In the genomic region with DNA sequence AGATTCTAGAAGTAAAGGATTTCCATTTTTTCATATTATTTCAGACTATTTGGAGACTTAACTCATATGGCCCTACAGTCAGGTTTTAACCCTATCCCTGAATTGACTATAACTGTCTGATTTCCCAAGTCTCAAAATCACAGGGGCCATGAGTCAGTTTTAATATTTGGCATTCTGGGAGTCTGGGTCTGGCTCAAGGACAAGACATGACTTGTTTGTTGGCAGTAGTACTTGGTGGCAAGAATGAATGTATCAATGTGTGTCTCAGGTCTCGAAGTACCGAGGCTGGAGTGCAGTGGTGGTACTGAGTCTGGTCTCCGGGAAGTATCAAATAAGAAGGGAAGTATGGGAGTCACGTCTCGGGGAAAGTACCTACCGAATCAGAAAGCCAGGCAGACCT, we compare ENCODE assay signal across 23 cellular contexts. TPM values are rescaled to one million over a fixed set of nuclear protein-coding genes. Genes with fewer than 3 reads are reported as not detected.
DNase-seq lines count a peak whose midpoint lies in the region; ATAC-seq and TF ChIP-seq lines count a peak whose summit lies in the region.
"Had no signal": no experiment of that assay in that cellular context is flagged by ENCODE, and none has a peak within 500 bp of the region (broad histone marks: within the 10 kb centered on the region; RNA-seq: fewer than 3 reads in every experiment).

No MANE protein-coding gene starts in this region.

- DNase-seq in GM03348 (ENCODE audit: low spot score) (peak; percentile 40), RWPE2 (ENCODE audit: low spot score) (no peak), fibroblast of gingiva (ENCODE audit: low read depth) (peak; percentile 50), psoas muscle (no peak), HEK293T (ENCODE audit: extremely low spot score) (no peak), mesendoderm (no peak)
- DNase-seq: activated CD4-positive, alpha-beta T cell treated with anti-CD3 and anti-CD28 coated beads, Interleukin-2, amount 10 ng/mL, durations not matched to agents 24 days and 14 days; brain microvascular endothelial cell; CD8-positive, alpha-beta T cell; DMS53; hypothalamus; islet precursor cell; naive B cell; NCI-H1694 treated with DMSO at 0.1 percent for 48 hours; NCI-H2171 treated with DMSO at 0.1 percent for 48 hours; NCI-H524 treated with DMSO at 0.1 percent for 48 hours; ovary; right lobe of liver; stimulated activated CD4-positive, alpha-beta T cell treated with anti-CD3 and anti-CD28 coated beads, Interleukin-15, amount 100 ng/mL, for 24 hours; T-helper 17 cell had no signal

- no peak overlapping the region for H3K4me2 ChIP-seq in mesendoderm (ENCODE audit: low read length)

- TF ChIP-seq CTCF in RWPE2 (IDR thresholded peaks at IDR 0.05; ENCODE audit: poor library complexity, severe bottlenecking), result no peak
- TF ChIP-seq CTCF in psoas muscle (IDR thresholded peaks at IDR 0.05), result no peak

- no peak overlapping the region for H3K18ac ChIP-seq in mesendoderm (ENCODE audit: low read length)

- no peak overlapping the region for H2BK5ac ChIP-seq in mesendoderm (ENCODE audit: low read length)

- H3K4me3 ChIP-seq in RWPE2 (ENCODE audit: severe bottlenecking) (no peak overlapping the region), psoas muscle (no peak overlapping the region), mesendoderm (ENCODE audit: low read length) (no peak overlapping the region)
- H3K4me3 ChIP-seq: gastroesophageal sphincter, GM12878, ovary, right lobe of liver had no signal

- peaks cover 1% of the 10 kb centered on the region for H3K79me2 ChIP-seq in mesendoderm (ENCODE audit: control insufficient read depth, insufficient read depth, low read length)

- H3K36me3 ChIP-seq in RWPE2 (ENCODE audit: low read depth), result peaks cover 89% of the 10 kb centered on the region
- H3K36me3 ChIP-seq in psoas muscle (ENCODE audit: insufficient read depth in 1 of 2, low read depth in 1 of 2), result peaks cover 9 to 100% of the 10 kb centered on the region in 2 donors
- H3K36me3 ChIP-seq in mesendoderm (ENCODE audit: control insufficient read depth, insufficient read depth, low read length), result peaks cover 13% of the 10 kb centered on the region
- H3K36me3 ChIP-seq: ovary had no signal

- H3K79me1 ChIP-seq in mesendoderm (ENCODE audit: low read length), result peaks cover 3% of the 10 kb centered on the region

- H3K27me3 ChIP-seq in RWPE2 (ENCODE audit: insufficient read depth, poor library complexity, severe bottlenecking) (no peaks in the 10 kb centered on the region), psoas muscle (ENCODE audit: insufficient read depth in 3 of 3, low read length in 2 of 3) (no peaks in the 10 kb centered on the region), mesendoderm (ENCODE audit: insufficient read depth, low read length, poor library complexity) (no peaks in the 10 kb centered on the region)
- H3K27me3 ChIP-seq: brain microvascular endothelial cell, gastroesophageal sphincter, ovary, right lobe of liver had no signal

- H4K8ac ChIP-seq in mesendoderm (ENCODE audit: low read depth, low read length), result no peak overlapping the region

- ATAC-seq in RWPE2 (ENCODE audit: low read depth) (peak; percentile 78), psoas muscle (peak; percentile 31 to 54 (median 39)), GM21423 (IDR thresholded peaks at IDR 0.05; ENCODE audit: unreplicated experiment) (no peak)
- ATAC-seq: CD8-positive, alpha-beta T cell; gastroesophageal sphincter; GM12878; right lobe of liver; T-helper 17 cell had no signal

- POLR2A ChIA-PET in HEK293T (lab: Yijun Ruan, JAX), result no interaction called here

- intact Hi-C loops in psoas muscle (cut with DNase I), result no loop called here

- H3K9me3 ChIP-seq in RWPE2 (ENCODE audit: severe bottlenecking), result no peaks in the 10 kb centered on the region
- no peaks in the 10 kb centered on the region for H3K9me3 ChIP-seq in psoas muscle
- H3K9me3 ChIP-seq: gastroesophageal sphincter, ovary, right lobe of liver had no signal

- no peak overlapping the region for H2BK15ac ChIP-seq in mesendoderm (replicated peaks; ENCODE audit: low read depth)

- no peak overlapping the region for H3K56ac ChIP-seq in mesendoderm (ENCODE audit: low read length)

- H3K4ac ChIP-seq in mesendoderm (ENCODE audit: low read depth, low read length), result no peak overlapping the region

- CTCF ChIA-PET in HEK293T (lab: Yijun Ruan, JAX), result no interaction called here

- H3K9ac ChIP-seq in mesendoderm (ENCODE audit: low read length), result no peak overlapping the region

- H4K5ac ChIP-seq in mesendoderm (ENCODE audit: low read length), result no peak overlapping the region

- no peak overlapping the region for H2AK5ac ChIP-seq in mesendoderm (ENCODE audit: low read length)

- no peak overlapping the region for H2BK120ac ChIP-seq in mesendoderm (ENCODE audit: low read depth, low read length)

- peaks cover 10% of the 10 kb centered on the region for H3K4me1 ChIP-seq in RWPE2 (ENCODE audit: insufficient read depth, poor library complexity, severe bottlenecking)
- peaks cover 7% of the 10 kb centered on the region for H3K4me1 ChIP-seq in psoas muscle
- H3K4me1 ChIP-seq in mesendoderm (ENCODE audit: control insufficient read depth, low read depth, low read length), result no peaks in the 10 kb centered on the region
- H3K4me1 ChIP-seq: right lobe of liver had no signal

- peak overlapping the region; percentile 25 for H3K27ac ChIP-seq in RWPE2 (ENCODE audit: poor library complexity, severe bottlenecking)
- no peak overlapping the region for H3K27ac ChIP-seq in psoas muscle
- no peak overlapping the region for H3K27ac ChIP-seq in mesendoderm (ENCODE audit: low read depth, low read length)
- H3K27ac ChIP-seq: brain microvascular endothelial cell, gastroesophageal sphincter, ovary, right lobe of liver had no signal

- 72 to 88% (median 76%) methylated on average over 6 of the region's 6 CpGs for WGBS in psoas muscle, 3 donors
- WGBS in mesendoderm (ENCODE audit: extremely low coverage, insufficient coverage, low lambda C conversion rate), result no CpG with 5 or more reads among the region's 6 CpGs

- no peak overlapping the region for H3K23ac ChIP-seq in mesendoderm (ENCODE audit: low read length)

TF ChIP-seq in HEK293T, 16 proteins besides CTCF, POLR2A, EP300 and RAD21:
- TF ChIP-seq CTBP1 (IDR thresholded peaks at IDR 0.05; ENCODE audit: borderline replicate concordance) (no peak), SUZ12 (IDR thresholded peaks at IDR 0.05) (no peak), LEF1 (IDR thresholded peaks at IDR 0.05; ENCODE audit: borderline replicate concordance) (no peak), L3MBTL2 (conservative IDR thresholded peaks at IDR 0.05) (no peak), ZNF384 (IDR thresholded peaks at IDR 0.05) (no peak), NFRKB (IDR thresholded peaks at IDR 0.05) (no peak), ELF4 (IDR thresholded peaks at IDR 0.05) (no peak), FOXK2 (IDR thresholded peaks at IDR 0.05) (no peak), SP1 (IDR thresholded peaks at IDR 0.05) (no peak)

RNA-seq across cellular contexts. Expression of a gene that starts 10.8 kb away (rescaled TPM):
- total RNA-seq in psoas muscle, result 1 to 10 TPM; 4.2 to 9.2 (median 6.3) TPM
- polyA plus RNA-seq in psoas muscle, result 1 to 10 TPM; 3.6 to 6.9 (median 6.6) TPM
- 45.8 TPM for polyA plus RNA-seq in mesendoderm (2013, experiment 1 of 2)
- 45.3 TPM for polyA plus RNA-seq in mesendoderm (2013, experiment 2 of 2)

Comparison
In these comparisons a context has a peak if more than half of its experiments do, and no peak if none do; other contexts are left out.
1. DNase-seq: peak in GM03348 (single experiment) and fibroblast of gingiva (single experiment); none in RWPE2 (single experiment), psoas muscle (0 of 2), HEK293T (single experiment) and mesendoderm (single experiment).